Comparison of ENCODE assay signal across 8 cellular contexts in the genomic region with DNA sequence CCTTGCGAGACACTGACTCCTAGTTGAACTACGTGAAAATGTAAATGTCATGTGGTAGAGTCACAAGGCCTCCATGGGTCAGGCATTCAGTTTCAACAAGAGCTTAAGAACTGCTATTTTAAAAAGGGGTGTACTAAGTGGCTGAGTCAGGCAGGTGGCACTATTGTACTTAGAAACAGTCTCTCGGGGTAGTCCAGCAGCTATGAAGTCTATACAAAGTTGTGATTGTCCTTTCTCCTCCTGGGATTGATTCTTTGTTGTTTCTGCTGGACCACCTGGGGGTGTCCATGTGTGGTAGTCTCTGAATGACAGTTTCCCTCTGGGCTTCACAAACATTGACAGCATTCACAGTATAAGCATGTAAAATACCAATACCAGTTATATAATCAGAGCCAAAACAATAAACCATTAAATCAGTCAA. TPM values are rescaled to one million over a fixed set of nuclear protein-coding genes. Genes with fewer than 3 reads are reported as not detected.
DNase-seq lines count a peak whose midpoint lies in the region; ATAC-seq and TF ChIP-seq lines count a peak whose summit lies in the region.

No MANE protein-coding gene starts in this region.

- H3K4me1 ChIP-seq in OCI-LY7 (ENCODE audit: insufficient read depth, low read length, poor library complexity, severe bottlenecking): no peaks in the 10 kb centered on the region
- no peaks in the 10 kb centered on the region for H3K4me1 ChIP-seq in lung (ENCODE audit: control insufficient read depth in 2 of 2, insufficient read depth in 2 of 2, low read length in 2 of 2)
- H3K4me1 ChIP-seq in effector memory CD4-positive, alpha-beta T cell (ENCODE audit: control insufficient read depth, insufficient read depth, low read length, poor library complexity, severe bottlenecking): no peaks in the 10 kb centered on the region

- H3K36me3 ChIP-seq in GM06990 (ENCODE audit: control insufficient read depth, insufficient read depth, low read length) (peaks cover 5% of the 10 kb centered on the region), OCI-LY7 (ENCODE audit: insufficient read depth, low read length) (no peaks in the 10 kb centered on the region), lung (ENCODE audit: control insufficient read depth in 2 of 2, insufficient read depth in 2 of 2, low read length in 2 of 2) (peaks cover 3 to 7% of the 10 kb centered on the region in 2 donors)
- H3K36me3 ChIP-seq in effector memory CD4-positive, alpha-beta T cell (ENCODE audit: control insufficient read depth, insufficient read depth, low read length): no peaks in the 10 kb centered on the region

- H3K27me3 ChIP-seq in GM06990 (replicated peaks; ENCODE audit: control insufficient read depth, insufficient read depth, low read length) (no peaks in the 10 kb centered on the region), lung (ENCODE audit: control insufficient read depth, insufficient read depth) (no peaks in the 10 kb centered on the region)
- H3K27me3 ChIP-seq in effector memory CD4-positive, alpha-beta T cell (replicated peaks; ENCODE audit: control insufficient read depth, insufficient read depth, low read length, poor library complexity, severe bottlenecking): no peaks in the 10 kb centered on the region

- 53 to 60% methylated on average over 3 of the region's 3 CpGs for WGBS in lung, 2 donors

- H3K4me3 ChIP-seq in GM06990 (replicated peaks; ENCODE audit: low read depth, low read length) (no peak overlapping the region), OCI-LY7 (ENCODE audit: low read depth, low read length, poor library complexity, severe bottlenecking) (no peak overlapping the region), choroid plexus epithelial cell (ENCODE audit: low read depth, low read length) (no peak overlapping the region), lung (no peak overlapping the region)
- no peak overlapping the region for H3K4me3 ChIP-seq in effector memory CD4-positive, alpha-beta T cell (ENCODE audit: insufficient read depth, low read depth, low read length, poor library complexity, severe bottlenecking)

- CTCF ChIA-PET in OCI-LY7 (lab: Charles Lee; ENCODE audit: unreplicated experiment): no interaction called here

- POLR2A ChIA-PET in OCI-LY7 (lab: Charles Lee): interaction anchor here (0.6 kb wide), 1 partner anchor 52 kb away, joined by 3 read pairs; no protein-coding TSS in a partner anchor

- no peaks in the 10 kb centered on the region for H4K20me1 ChIP-seq in OCI-LY7 (ENCODE audit: insufficient read depth, low read length)

- peak; percentile 66 for TF ChIP-seq CTCF in GM06990 (IDR thresholded peaks at IDR 0.05; ENCODE audit: insufficient read depth, low read length, poor library complexity, severe bottlenecking)
- peak; percentile 66 for TF ChIP-seq CTCF in OCI-LY7 (conservative IDR thresholded peaks at IDR 0.05; ENCODE audit: low read length)
- TF ChIP-seq CTCF in choroid plexus epithelial cell (conservative IDR thresholded peaks at IDR 0.05; ENCODE audit: low read depth, low read length): peak; percentile 83
- TF ChIP-seq CTCF in lung (IDR thresholded peaks at IDR 0.05; ENCODE audit: control extremely low read depth, extremely low read depth): peak; percentile 29

- ATAC-seq in GM21576 (IDR thresholded peaks at IDR 0.05; ENCODE audit: unreplicated experiment) (peak; percentile 96), lung (ENCODE audit: insufficient read depth, low FRiP score) (peak; percentile 66)

- intact Hi-C loops in OCI-LY7 (cut with micrococcal nuclease; ENCODE audit: unreplicated experiment): no loop called here

- H3K27ac ChIP-seq in OCI-LY7 (ENCODE audit: low read depth, low read length, poor library complexity, severe bottlenecking): no peak overlapping the region
- H3K27ac ChIP-seq in lung (ENCODE audit: low read depth in 1 of 2, low read length in 1 of 2): no peak overlapping the region
- no peak overlapping the region for H3K27ac ChIP-seq in effector memory CD4-positive, alpha-beta T cell (ENCODE audit: insufficient read depth, low read length, poor library complexity, severe bottlenecking)

- no peak overlapping the region for H2AFZ ChIP-seq in OCI-LY7 (ENCODE audit: low read length)

- no peak overlapping the region for H3K4me2 ChIP-seq in OCI-LY7 (ENCODE audit: low read length)

- H3K79me2 ChIP-seq in OCI-LY7 (ENCODE audit: insufficient read depth, low read depth, low read length): no peaks in the 10 kb centered on the region

- H3K9me2 ChIP-seq in OCI-LY7 (ENCODE audit: insufficient read depth, low read length): no peaks in the 10 kb centered on the region

- DNase-seq in GM06990 (ENCODE audit: extremely low read depth, insufficient read length) (no peak), HT1080 (ENCODE audit: low read depth) (peak; percentile 65), OCI-LY7 (ENCODE audit: low spot score) (peak; percentile 14), choroid plexus epithelial cell (ENCODE audit: low read depth) (peak; percentile 93), lung (ENCODE audit: low spot score) (no peak)
- DNase-seq in activated CD8-positive, alpha-beta memory T cell treated with anti-CD3 and anti-CD28 coated beads, Interleukin-2, amount 50 U/mL, for 4 hours: no peak
- no peak for DNase-seq in effector memory CD4-positive, alpha-beta T cell

- H3K9me3 ChIP-seq in OCI-LY7 (ENCODE audit: low read length) (no peaks in the 10 kb centered on the region), lung (ENCODE audit: control insufficient read depth in 2 of 2, insufficient read depth in 1 of 2, low read length in 1 of 2) (peaks cover 3 to 5% of the 10 kb centered on the region in 2 donors)
- no peaks in the 10 kb centered on the region for H3K9me3 ChIP-seq in effector memory CD4-positive, alpha-beta T cell (ENCODE audit: control insufficient read depth, low read length)

- no TSS peak for BruUV-seq in OCI-LY7 (replicated peaks; lab: Mats Ljungman, UMichigan)

RNA-seq across cellular contexts. Expression of a gene that starts 33.0 kb away (rescaled TPM):
- total RNA-seq in HT1080 (2014; rRNA removed; shearing (Covaris generic)): 18.5 and 24.5 TPM in 2 replicates
- 17.7 and 21.1 TPM in 2 replicates for polyA plus RNA-seq in HT1080 (2015; cell fraction: cytosol; rRNA removed)
- polyA plus RNA-seq in HT1080 (2015; cell fraction: nucleus; rRNA removed): 130 and 146 TPM in 2 replicates
- total RNA-seq in OCI-LY7 (2014; rRNA removed; shearing (Covaris generic)): not detected in 2 replicates
- 1.8 and 3.3 TPM in 2 replicates for total RNA-seq in OCI-LY7 (2022)
- total RNA-seq in lung: 10 to 100 TPM; 24.3 to 60.2 TPM
- 1 to 10 TPM; 7.6 to 8.2 TPM for polyA plus RNA-seq in lung

Comparison
In these comparisons a context has a peak if more than half of its experiments do, and no peak if none do; other contexts are left out.
1. DNase-seq: peak in HT1080 (single experiment), OCI-LY7 (single experiment) and choroid plexus epithelial cell (single experiment); none in GM06990 (single experiment), lung (single experiment), activated CD8-positive, alpha-beta memory T cell treated with anti-CD3 and anti-CD28 coated beads, Interleukin-2, amount 50 U/mL, for 4 hours (single experiment) and effector memory CD4-positive, alpha-beta T cell (0 of 3).
2. CTCF ChIP-seq: peak in every context shown above with its lines; median percentile 83 in choroid plexus epithelial cell; 66 in GM06990; 66 in OCI-LY7; 29 in lung.